17 cellular contexts compared by ENCODE assay signal in genomic region chr16:76705883-76706282, GRCh38.
DNase-seq lines count a peak whose midpoint lies in the region; ATAC-seq, FAIRE-seq and TF ChIP-seq lines count a peak whose summit lies in the region.
"Had no signal": no experiment of that assay in that cellular context is flagged by ENCODE, and none has a peak within 500 bp of the region (broad histone marks: within the 10 kb centered on the region; RNA-seq: fewer than 3 reads in every experiment).

No MANE protein-coding gene starts in this region.

- H3K4me1 ChIP-seq in HAP-1 = no peaks in the 10 kb centered on the region

- TF ChIP-seq CTCF in kidney epithelial cell (IDR thresholded peaks at IDR 0.05; ENCODE audit: insufficient read depth, low read length, poor library complexity, severe bottlenecking) = no peak

- no peak for DNase-seq in RCC 7860 (ENCODE audit: low spot score)
- DNase-seq in kidney epithelial cell (ENCODE audit: low read depth) = peak; percentile 32
- peak; percentile 88 for DNase-seq in renal cortical epithelial cell (ENCODE audit: low read depth)
- DNase-seq in HAP-1 (ENCODE audit: low spot score in 2 of 2) = no peak
- DNase-seq in retina = no peak
- DNase-seq: ACHN; Calu3; CD4-positive, CD25-positive, alpha-beta regulatory T cell; DMS 273 treated with DMSO at 0.1 percent for 48 hours; GOT3; H9 had no signal

- ATAC-seq in HG03457 (IDR thresholded peaks at IDR 0.05; ENCODE audit: unreplicated experiment) (peak; percentile 59), GM18520 (IDR thresholded peaks at IDR 0.05; ENCODE audit: unreplicated experiment) (no peak)
- ATAC-seq: HepG2 had no signal

- peak; percentile 60 for FAIRE-seq in RCC 7860 (lab: Jason Lieb, UNC)
- FAIRE-seq: GM18507, HepG2, HTR-8/SVneo had no signal

- H3K9me3 ChIP-seq in HAP-1 = no peaks in the 10 kb centered on the region
- H3K9me3 ChIP-seq: BLaER1 treated with 17β-estradiol and CSF1 and Interleukin-3, amounts not matched to agents 10 nM and 100 nM had no signal

- in situ Hi-C loops in HAP-1 (cut with MboI; ENCODE audit: low sequenced_read_pairs) = no loop called here

- H3K36me3 ChIP-seq in kidney epithelial cell (ENCODE audit: control insufficient read depth, insufficient read depth, low read length) = no peaks in the 10 kb centered on the region
- no peaks in the 10 kb centered on the region for H3K36me3 ChIP-seq in HAP-1 (replicated peaks)
- H3K36me3 ChIP-seq: BLaER1 treated with 17β-estradiol and CSF1 and Interleukin-3, amounts not matched to agents 10 nM and 100 nM had no signal

- H3K4me3 ChIP-seq in kidney epithelial cell (ENCODE audit: low read depth, low read length) = no peak overlapping the region
- no peak overlapping the region for H3K4me3 ChIP-seq in HAP-1
- H3K4me3 ChIP-seq: BLaER1 treated with 17β-estradiol and CSF1 and Interleukin-3, amounts not matched to agents 10 nM and 100 nM had no signal

- H3K27me3 ChIP-seq in kidney epithelial cell (ENCODE audit: control insufficient read depth, insufficient read depth, low read length) (no peaks in the 10 kb centered on the region), HAP-1 (ENCODE audit: low read depth) (no peaks in the 10 kb centered on the region)
- H3K27me3 ChIP-seq: BLaER1 treated with 17β-estradiol and CSF1 and Interleukin-3, amounts not matched to agents 10 nM and 100 nM had no signal

Comparison
In these comparisons a context has a peak if more than half of its experiments do, and no peak if none do; other contexts are left out.
1. DNase-seq: peak in kidney epithelial cell (single experiment) and renal cortical epithelial cell (single experiment); none in RCC 7860 (single experiment), HAP-1 (0 of 2) and retina (single experiment).